In the genomic region with DNA sequence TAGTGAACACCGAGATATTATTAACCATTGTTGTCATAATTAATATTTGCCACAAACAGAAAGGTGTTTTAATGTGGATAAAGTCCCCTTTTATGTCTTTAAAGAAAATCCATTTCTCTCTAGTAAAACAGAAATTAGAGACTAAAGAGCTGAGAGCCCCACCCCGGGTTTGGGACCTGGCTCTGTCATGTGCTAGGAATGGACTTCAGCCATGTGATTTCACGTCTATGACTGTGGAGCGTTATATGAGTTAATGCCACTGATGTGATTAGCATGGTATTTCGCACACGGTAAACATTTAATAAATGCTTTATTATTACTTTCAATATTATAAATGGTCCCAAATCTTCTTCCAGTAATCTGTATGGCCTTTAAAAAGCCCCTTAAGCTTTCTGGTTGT, we compare ENCODE assay signal across 3 cellular contexts.
"Had no signal": no experiment of that assay in that cellular context is flagged by ENCODE, and none has a peak within 500 bp of the region (broad histone marks: within the 10 kb centered on the region; RNA-seq: fewer than 3 reads in every experiment).

No MANE protein-coding gene starts in this region.

- H3K4me3 ChIP-seq: GM12878 had no signal

- DNase-seq: GDM1, GF-D8 had no signal
